Comparison of ENCODE assay signal across 10 cellular contexts in genomic region chr6:44269921-44270525, GRCh38. TPM values are rescaled to one million over a fixed set of nuclear protein-coding genes. Genes with fewer than 3 reads are reported as not detected.
DNase-seq lines count a peak whose midpoint lies in the region; ATAC-seq and TF ChIP-seq lines count a peak whose summit lies in the region.
"Had no signal": no experiment of that assay in that cellular context is flagged by ENCODE, and none has a peak within 500 bp of the region (broad histone marks: within the 10 kb centered on the region; RNA-seq: fewer than 3 reads in every experiment).

Gene TMEM151B (plus strand): TSS chr6:44270450. CDS start chr6:44270743, 293 bp downstream.

- peak within 1 kb of the TSS in 1 of 3 donors; percentile 48 for H3K27ac Mint-ChIP-seq in CD4-positive, CD25-positive, alpha-beta regulatory T cell
- H3K27ac Mint-ChIP-seq in neural progenitor cell: peak within 1 kb of the TSS; percentile 25

- peak within 1 kb of the TSS; percentile 48 for H3K4me2 ChIP-seq in Loucy (ENCODE audit: low read depth, low read length, poor library complexity, severe bottlenecking)
- peak within 1 kb of the TSS; percentile 91 for H3K4me2 ChIP-seq in neural progenitor cell

- peaks cover 0 to 40% (median 15%) of the 10 kb centered on the region in 4 donors for H3K4me1 Mint-ChIP-seq in CD4-positive, CD25-positive, alpha-beta regulatory T cell
- H3K4me1 Mint-ChIP-seq in neural progenitor cell: peaks cover 53% of the 10 kb centered on the region

- peaks cover 11% of the 10 kb centered on the region for H3K4me1 ChIP-seq in CD4-positive, CD25-positive, alpha-beta regulatory T cell (ENCODE audit: control insufficient read depth, insufficient read depth, low read length, poor library complexity, severe bottlenecking)
- H3K4me1 ChIP-seq in Loucy (ENCODE audit: insufficient read depth, low read length, poor library complexity, severe bottlenecking) (peaks cover 12% of the 10 kb centered on the region), neural progenitor cell (peaks cover 30% of the 10 kb centered on the region)

- peaks cover 0 to 2% (median 0%) of the 10 kb centered on the region in 7 donors for H3K9me3 Mint-ChIP-seq in CD4-positive, CD25-positive, alpha-beta regulatory T cell
- H3K9me3 Mint-ChIP-seq in neural progenitor cell: no peaks in the 10 kb centered on the region

- no peak within 1 kb of the TSS for H3K27ac ChIP-seq in CD4-positive, CD25-positive, alpha-beta regulatory T cell (ENCODE audit: insufficient read depth, low read length, poor library complexity, severe bottlenecking)
- no peak within 1 kb of the TSS for H3K27ac ChIP-seq in neural progenitor cell

- no peak within 1 kb of the TSS for H2AFZ ChIP-seq in Loucy (ENCODE audit: low read length)
- H2AFZ ChIP-seq in neural progenitor cell (replicated peaks): no peak within 1 kb of the TSS

- H3K9ac ChIP-seq in Loucy (ENCODE audit: low read depth, low read length, poor library complexity, severe bottlenecking) (no peak within 1 kb of the TSS), neural progenitor cell (no peak within 1 kb of the TSS)

- no peaks in the 10 kb centered on the region for H3K36me3 ChIP-seq in CD4-positive, CD25-positive, alpha-beta regulatory T cell (ENCODE audit: control insufficient read depth, insufficient read depth, low read length)
- H3K36me3 ChIP-seq in Loucy (ENCODE audit: insufficient read depth, low read length) (no peaks in the 10 kb centered on the region), neural progenitor cell (no peaks in the 10 kb centered on the region)

- H3K4me3 Mint-ChIP-seq in CD4-positive, CD25-positive, alpha-beta regulatory T cell: peak within 1 kb of the TSS; percentile 66 to 82 (median 73)
- peak within 1 kb of the TSS; percentile 89 for H3K4me3 Mint-ChIP-seq in neural progenitor cell

- H3K27me3 Mint-ChIP-seq in CD4-positive, CD25-positive, alpha-beta regulatory T cell: peaks cover 63% of the 10 kb centered on the region
- H3K27me3 Mint-ChIP-seq in neural progenitor cell (ENCODE audit: insufficient read depth, low read depth): peaks cover 11% of the 10 kb centered on the region

- TF ChIP-seq CTCF in Loucy (conservative IDR thresholded peaks at IDR 0.05; ENCODE audit: low read length) (no peak), neural progenitor cell (IDR thresholded peaks at IDR 0.05) (no peak)

- no peak within 1 kb of the TSS for H3K4me3 ChIP-seq in CD4-positive, CD25-positive, alpha-beta regulatory T cell (ENCODE audit: low read depth, low read length)
- H3K4me3 ChIP-seq in Loucy (ENCODE audit: low read length, poor library complexity, severe bottlenecking): peak within 1 kb of the TSS; percentile 46
- peak within 1 kb of the TSS; percentile 64 for H3K4me3 ChIP-seq in neural progenitor cell

- no peak for ATAC-seq in CD4-positive, CD25-positive, alpha-beta regulatory T cell (ENCODE audit: low read depth in 2 of 2)
- ATAC-seq in HG03442 (IDR thresholded peaks at IDR 0.05; ENCODE audit: unreplicated experiment) (no peak), GM18502 (IDR thresholded peaks at IDR 0.05; ENCODE audit: poor library complexity, unreplicated experiment) (no peak)

- H3K9me2 ChIP-seq in Loucy (replicated peaks; ENCODE audit: low read depth, low read length): no peaks in the 10 kb centered on the region

- 0 out of 2 replicates have a peak, but pooled peaks cover 2% of the 10 kb centered on the region for H3K79me2 ChIP-seq in Loucy (ENCODE audit: insufficient read depth, low read length)
- H3K79me2 ChIP-seq in neural progenitor cell (ENCODE audit: low read depth): no peaks in the 10 kb centered on the region

- H4K20me1 ChIP-seq in Loucy (ENCODE audit: insufficient read depth, low read length, poor library complexity, severe bottlenecking) (no peaks in the 10 kb centered on the region), neural progenitor cell (ENCODE audit: low read depth) (no peaks in the 10 kb centered on the region)

- no peak for DNase-seq in CD4-positive, CD25-positive, alpha-beta regulatory T cell
- DNase-seq in cerebellar nuclear complex (lab: John Stamatoyannopoulos, UW): peak; percentile 38 to 42
- peak; percentile 53 for DNase-seq in neural progenitor cell (ENCODE audit: low spot score)
- no peak for DNase-seq in D341Med (ENCODE audit: low spot score)
- no peak for DNase-seq in stimulated activated CD4-positive, alpha-beta T cell treated with anti-CD3 and anti-CD28 coated beads, Interleukin-4, amount 100 ng/mL, for 1 hour
- DNase-seq: OCI-M1 had no signal

- H3K27me3 ChIP-seq in CD4-positive, CD25-positive, alpha-beta regulatory T cell (ENCODE audit: control insufficient read depth, insufficient read depth, low read length): peaks cover 21% of the 10 kb centered on the region
- H3K27me3 ChIP-seq in Loucy (ENCODE audit: insufficient read depth, low read length, poor library complexity, severe bottlenecking) (no peaks in the 10 kb centered on the region), neural progenitor cell (peaks cover 24% of the 10 kb centered on the region)

- no peaks in the 10 kb centered on the region for H3F3A ChIP-seq in Loucy (ENCODE audit: low read depth)
- peaks cover 28% of the 10 kb centered on the region for H3F3A ChIP-seq in neural progenitor cell (ENCODE audit: low read depth)

- peaks cover 3% of the 10 kb centered on the region for H3K36me3 Mint-ChIP-seq in CD4-positive, CD25-positive, alpha-beta regulatory T cell
- H3K36me3 Mint-ChIP-seq in neural progenitor cell: peaks cover 5% of the 10 kb centered on the region

- H3K9me3 ChIP-seq in CD4-positive, CD25-positive, alpha-beta regulatory T cell (ENCODE audit: control insufficient read depth in 2 of 2, low read length in 2 of 2): no peaks in the 10 kb centered on the region
- H3K9me3 ChIP-seq in Loucy (ENCODE audit: insufficient read depth, low read depth, low read length) (no peaks in the 10 kb centered on the region), neural progenitor cell (ENCODE audit: low read depth) (no peaks in the 10 kb centered on the region)

RNA-seq across cellular contexts. Expression of gene TMEM151B, which starts in this region (rescaled TPM):
- not detected for total RNA-seq in CD4-positive, CD25-positive, alpha-beta regulatory T cell
- not detected for polyA plus RNA-seq in CD4-positive, CD25-positive, alpha-beta regulatory T cell
- total RNA-seq in neural progenitor cell (ENCODE audit: low replicate concordance): 0.13 and 1.4 TPM in 2 replicates
- total RNA-seq: bronchial epithelial cell had no signal

Comparison
In these comparisons a context has a peak if more than half of its experiments do, and no peak if none do; other contexts are left out.
1. DNase-seq: peak in cerebellar nuclear complex (2 of 2) and neural progenitor cell (single experiment); none in CD4-positive, CD25-positive, alpha-beta regulatory T cell (0 of 3), D341Med (single experiment) and stimulated activated CD4-positive, alpha-beta T cell treated with anti-CD3 and anti-CD28 coated beads, Interleukin-4, amount 100 ng/mL, for 1 hour (single experiment).